8 cellular contexts compared by ENCODE assay signal in genomic region chr17:68205251-68205807, GRCh38. TPM values are rescaled to one million over a fixed set of nuclear protein-coding genes. Genes with fewer than 3 reads are reported as not detected.
A peak's percentile ranks its signal among the peaks of the same experiment; 100 is the strongest.
DNase-seq lines count a peak whose midpoint lies in the region; ATAC-seq and TF ChIP-seq lines count a peak whose summit lies in the region.

No MANE protein-coding gene starts in this region.

- H3K36me3 Mint-ChIP-seq in activated B cell treated with CpG ODN at 0.5 μM for 24 hours (ENCODE audit: low read depth): peaks cover 27% of the 10 kb centered on the region

- peak overlapping the region; percentile 94 for H3K27ac Mint-ChIP-seq in activated B cell treated with CpG ODN at 0.5 μM for 24 hours

- CTCF ChIA-PET in activated B cell treated with CpG ODN at 0.5 μM for 24 hours (lab: Charles Lee): interaction anchor here (0.7 to 3.3 kb wide), 12 partner anchors 19 to 230 kb away, joined by 3 to 19 read pairs (median 5); partner anchors contain the start of gene AMZ2

- H3K27me3 ChIP-seq in kidney epithelial cell (ENCODE audit: control insufficient read depth, insufficient read depth, low read length): peaks cover 4% of the 10 kb centered on the region

- DNase-seq in AG08395 (ENCODE audit: low spot score) (peak; percentile 88), NCI-H2171 (lab: John Stamatoyannopoulos, UW) (peak; percentile 90), activated B cell treated with CpG ODN at 0.5 μM for 24 hours (peak; percentile 95), kidney epithelial cell (ENCODE audit: low read depth) (peak; percentile 28)
- DNase-seq in central memory CD4-positive, alpha-beta T cell: peak; percentile 87
- peak; percentile 75 to 93 for DNase-seq in stimulated activated CD4-positive, alpha-beta T cell treated with anti-CD3 and anti-CD28 coated beads, Interleukin-15, amount 100 ng/mL, for 48 hours (ENCODE audit: low read depth in 2 of 2)

- POLR2A ChIA-PET in activated B cell treated with CpG ODN at 0.5 μM for 24 hours (lab: Charles Lee): interaction anchor here (0.6 to 8.5 kb wide), 27 partner anchors 8 to 306 kb away, joined by 3 to 145 read pairs (median 5); partner anchors contain the start of genes AMZ2, ARSG, KPNA2 and SLC16A6

- no peaks in the 10 kb centered on the region for H3K9me3 Mint-ChIP-seq in activated B cell treated with CpG ODN at 0.5 μM for 24 hours

- ATAC-seq in GM18867 (IDR thresholded peaks at IDR 0.05; ENCODE audit: unreplicated experiment) (peak; percentile 83), HG03097 (IDR thresholded peaks at IDR 0.05; ENCODE audit: low FRiP score, unreplicated experiment) (peak; percentile 81), activated B cell treated with CpG ODN at 0.5 μM for 24 hours (ENCODE audit: low read depth) (peak; percentile 79)

- TF ChIP-seq CTCF in activated B cell treated with CpG ODN at 0.5 μM for 24 hours (IDR thresholded peaks at IDR 0.05): peak; percentile 28
- TF ChIP-seq CTCF in kidney epithelial cell (IDR thresholded peaks at IDR 0.05; ENCODE audit: insufficient read depth, low read length, poor library complexity, severe bottlenecking): peak; percentile 67

- peak overlapping the region; percentile 89 for H3K4me3 Mint-ChIP-seq in activated B cell treated with CpG ODN at 0.5 μM for 24 hours

- intact Hi-C loops in activated B cell treated with CpG ODN at 0.5 μM for 24 hours (cut with micrococcal nuclease): loop anchor here (1.0 to 10.0 kb wide), 8 partner anchors 32 to 391 kb away; partner anchors contain the start of gene WIPI1

- H3K36me3 ChIP-seq in kidney epithelial cell (ENCODE audit: control insufficient read depth, insufficient read depth, low read length): no peaks in the 10 kb centered on the region

- H3K4me3 ChIP-seq in kidney epithelial cell (ENCODE audit: low read depth, low read length): peak overlapping the region; percentile 85

- peaks cover 41% of the 10 kb centered on the region for H3K4me1 Mint-ChIP-seq in activated B cell treated with CpG ODN at 0.5 μM for 24 hours

- peaks cover 2% of the 10 kb centered on the region for H3K27me3 Mint-ChIP-seq in activated B cell treated with CpG ODN at 0.5 μM for 24 hours

RNA-seq across cellular contexts. Expression of gene AMZ2, which starts 42.5 kb away (rescaled TPM):
- total RNA-seq in activated B cell treated with CpG ODN at 0.5 μM for 24 hours (42.1 and 55.4 TPM in 2 replicates), kidney epithelial cell (94.0 and 99.7 TPM in 2 replicates)

Comparison
In these comparisons a context has a peak if more than half of its experiments do, and no peak if none do; other contexts are left out.
1. Peak in every context shown above with its lines: DNase-seq, ATAC-seq and H3K4me3 ChIP-seq.
2. DNase-seq: peak in every context shown above with its lines; median percentile 95 in activated B cell treated with CpG ODN at 0.5 μM for 24 hours; 90 in NCI-H2171; 88 in AG08395; 87 in central memory CD4-positive, alpha-beta T cell; 84 in stimulated activated CD4-positive, alpha-beta T cell treated with anti-CD3 and anti-CD28 coated beads, Interleukin-15, amount 100 ng/mL, for 48 hours; 28 in kidney epithelial cell.